Comparison of ENCODE assay signal across 1 cellular context in the genomic region with DNA sequence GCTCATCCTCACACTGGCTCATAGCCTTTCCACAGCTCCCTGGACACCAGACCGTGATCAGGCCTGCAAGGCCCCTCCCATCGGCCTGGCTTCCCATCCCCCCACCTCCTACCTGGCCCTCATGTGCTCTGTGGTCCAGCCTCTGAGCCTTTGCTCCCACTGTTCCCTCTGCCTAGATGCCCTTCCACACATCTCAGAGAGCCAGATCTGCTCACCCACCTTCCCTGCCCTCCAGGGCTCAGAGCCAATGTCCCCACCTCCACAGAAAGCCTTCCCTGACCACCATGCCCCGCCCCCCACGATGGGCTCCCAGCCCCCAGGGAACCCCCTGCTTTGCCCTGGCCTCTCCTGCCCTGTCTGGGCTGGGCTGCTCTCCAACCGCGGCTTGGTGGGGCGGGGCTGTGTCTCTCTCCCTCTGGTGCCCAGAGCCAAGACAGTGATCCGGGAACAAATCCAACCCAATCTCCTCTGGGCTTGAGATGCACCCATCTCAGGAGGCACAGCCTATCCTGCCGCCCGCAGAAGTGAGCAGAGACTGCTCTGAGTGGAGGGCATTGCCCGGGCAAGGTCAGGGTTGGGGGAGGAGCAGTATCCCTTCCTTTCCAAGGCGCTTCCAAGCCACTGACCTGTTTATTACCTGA.
TF ChIP-seq lines count a peak whose summit lies in the region.

No MANE protein-coding gene starts in this region.

TF ChIP-seq in endothelial cell of umbilical vein, 7 proteins besides CTCF, POLR2A, EP300 and RAD21 (continued from another document):
- TF ChIP-seq EZH2 (IDR thresholded peaks at IDR 0.05; ENCODE audit: borderline replicate concordance, low read depth, low read length, severe bottlenecking): no peak
